ENCODE assay signal across 22 cellular contexts in the genomic region with DNA sequence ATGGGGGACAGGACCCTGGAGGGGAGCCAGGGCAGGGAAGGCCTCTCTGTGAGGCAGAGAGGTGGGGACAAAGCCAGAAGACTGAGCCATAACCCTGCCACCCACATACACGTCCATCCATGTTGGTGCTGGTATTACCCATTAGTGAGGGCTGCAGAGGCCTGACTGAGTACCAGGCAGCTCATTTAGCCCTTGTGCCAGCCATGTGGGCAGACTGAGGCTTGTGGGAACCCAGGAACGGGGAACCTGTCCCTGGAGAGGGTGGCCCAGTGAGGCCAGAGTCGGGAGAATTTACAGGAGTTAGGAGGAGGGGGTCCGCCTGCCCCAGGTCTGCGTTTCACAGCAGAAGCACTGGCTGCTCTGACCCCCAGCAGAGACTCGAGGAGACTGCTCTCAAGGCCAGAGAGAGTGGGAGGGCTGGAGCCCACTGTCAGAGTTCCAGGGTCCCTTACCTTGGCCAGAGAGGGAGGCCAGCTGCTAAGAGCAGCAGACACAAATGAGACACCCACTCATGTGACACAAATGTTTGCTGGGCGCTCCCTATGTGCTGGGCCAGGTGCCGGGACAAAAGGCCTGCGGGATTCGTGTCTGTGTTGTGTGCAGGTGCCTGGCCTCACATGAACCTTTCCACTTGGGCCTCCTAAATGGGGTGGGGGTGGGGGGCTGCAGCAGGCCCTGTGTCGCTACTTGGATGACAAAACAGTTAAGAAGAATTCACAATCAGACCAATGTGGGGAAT. TPM values are rescaled to one million over a fixed set of nuclear protein-coding genes. Genes with fewer than 3 reads are reported as not detected.
DNase-seq lines count a peak whose midpoint lies in the region; ATAC-seq lines count a peak whose summit lies in the region.
"Had no signal": no experiment of that assay in that cellular context is flagged by ENCODE, and none has a peak within 500 bp of the region (broad histone marks: within the 10 kb centered on the region; RNA-seq: fewer than 3 reads in every experiment).

No MANE protein-coding gene starts in this region.

- H3K9me3 Mint-ChIP-seq in activated T-helper 1 cell treated with anti-CD3 and anti-CD28 coated beads, Interleukin-12 subunit alpha, Interleukin-12 subunit beta, Interleukin-2, Interleukin-4 antibody, amounts not matched to agents 30 ng/mL and 10 ng/mL and 1 ng/mL, durations not matched to agents 14 hours and 24 hours and 36 hours = no peaks in the 10 kb centered on the region

- H3K9me3 ChIP-seq in BLaER1 treated with 17β-estradiol and CSF1 and Interleukin-3, amounts not matched to agents 10 nM and 100 nM (replicated peaks in 1 of 11) = no peaks in the 10 kb centered on the region
- H3K9me3 ChIP-seq in GM23248 (ENCODE audit: low read depth) = no peaks in the 10 kb centered on the region
- H3K9me3 ChIP-seq: gastroesophageal sphincter, upper lobe of right lung had no signal

- no peaks in the 10 kb centered on the region for H3F3A ChIP-seq in GM23248 (ENCODE audit: insufficient read depth)

- no peaks in the 10 kb centered on the region for H3K79me2 ChIP-seq in GM23248 (ENCODE audit: insufficient read depth)

- peak overlapping the region in 6 of 11 experiments; percentile 46 to 94 (median 68); a peak in 12 of 22 replicates for H3K27ac ChIP-seq in BLaER1 treated with 17β-estradiol and CSF1 and Interleukin-3, amounts not matched to agents 10 nM and 100 nM
- no peak overlapping the region for H3K27ac ChIP-seq in GM23248
- H3K27ac ChIP-seq: gastroesophageal sphincter, KMS-11, upper lobe of right lung had no signal

- no peaks in the 10 kb centered on the region for H3K36me3 Mint-ChIP-seq in activated T-helper 1 cell treated with anti-CD3 and anti-CD28 coated beads, Interleukin-12 subunit alpha, Interleukin-12 subunit beta, Interleukin-2, Interleukin-4 antibody, amounts not matched to agents 30 ng/mL and 10 ng/mL and 1 ng/mL, durations not matched to agents 14 hours and 24 hours and 36 hours (ENCODE audit: low read depth)

- DNase-seq in DMS 273 (lab: John Stamatoyannopoulos, UW; ENCODE audit: unreplicated experiment) (peak; percentile 36), DMS 273 treated with DMSO at 0.1 percent for 48 hours (lab: John Stamatoyannopoulos, UW) (no peak), NAMALWA (ENCODE audit: low spot score) (peak; percentile 82), GM23248 (no peak), pons (ENCODE audit: low spot score) (no peak)
- DNase-seq in activated T-helper 1 cell treated with anti-CD3 and anti-CD28 coated beads, Interleukin-12 subunit alpha, Interleukin-12 subunit beta, Interleukin-2, Interleukin-4 antibody, amounts not matched to agents 30 ng/mL and 10 ng/mL and 1 ng/mL, durations not matched to agents 14 hours and 24 hours and 36 hours (ENCODE audit: low spot score) = no peak
- DNase-seq: 8988T; activated CD4-positive, alpha-beta T cell treated with anti-CD3 and anti-CD28 coated beads for 36 hours; Calu3; cerebellar nuclear complex; mammary epithelial cell; NCI-H226; stimulated activated CD4-positive, alpha-beta T cell treated with anti-CD3 and anti-CD28 coated beads, Interleukin-4, amount 100 ng/mL, for 4 hours; T-helper 2 cell; upper lobe of right lung had no signal

- H3K4me3 ChIP-seq in BLaER1 treated with 17β-estradiol and CSF1 and Interleukin-3, amounts not matched to agents 10 nM and 100 nM = no peak overlapping the region; a peak in 1 of 20 replicates
- H3K4me3 ChIP-seq in GM23248 = no peak overlapping the region
- H3K4me3 ChIP-seq: gastroesophageal sphincter, upper lobe of right lung had no signal

- H3K4me3 Mint-ChIP-seq in activated T-helper 1 cell treated with anti-CD3 and anti-CD28 coated beads, Interleukin-12 subunit alpha, Interleukin-12 subunit beta, Interleukin-2, Interleukin-4 antibody, amounts not matched to agents 30 ng/mL and 10 ng/mL and 1 ng/mL, durations not matched to agents 14 hours and 24 hours and 36 hours = no peak overlapping the region
- H3K4me3 Mint-ChIP-seq: activated CD4-positive, alpha-beta T cell treated with anti-CD3 and anti-CD28 coated beads for 36 hours had no signal

- no peaks in the 10 kb centered on the region for H3K9me2 ChIP-seq in GM23248 (ENCODE audit: insufficient read depth)

- H3K9ac ChIP-seq in BLaER1 treated with 17β-estradiol and CSF1 and Interleukin-3, amounts not matched to agents 10 nM and 100 nM = peak overlapping the region in 6 of 11 experiments; percentile 17 to 97 (median 62); a peak in 9 of 22 replicates
- no peak overlapping the region for H3K9ac ChIP-seq in GM23248
- H3K9ac ChIP-seq: KMS-11 had no signal

- ATAC-seq in GM21825 (IDR thresholded peaks at IDR 0.05; ENCODE audit: unreplicated experiment) = no peak
- ATAC-seq: activated CD4-positive, alpha-beta T cell treated with anti-CD3 and anti-CD28 coated beads for 36 hours; gastroesophageal sphincter; upper lobe of right lung had no signal

- peak overlapping the region; percentile 29 to 99 (median 93) for H3K4me2 ChIP-seq in BLaER1 treated with 17β-estradiol and CSF1 and Interleukin-3, amounts not matched to agents 10 nM and 100 nM
- H3K4me2 ChIP-seq in GM23248 (ENCODE audit: unreplicated experiment) = no peak overlapping the region
- H3K4me2 ChIP-seq: KMS-11 had no signal

- peaks cover 14% of the 10 kb centered on the region for H3K4me1 Mint-ChIP-seq in activated T-helper 1 cell treated with anti-CD3 and anti-CD28 coated beads, Interleukin-12 subunit alpha, Interleukin-12 subunit beta, Interleukin-2, Interleukin-4 antibody, amounts not matched to agents 30 ng/mL and 10 ng/mL and 1 ng/mL, durations not matched to agents 14 hours and 24 hours and 36 hours (ENCODE audit: low read depth)

- H3K36me3 ChIP-seq in BLaER1 treated with 17β-estradiol and CSF1 and Interleukin-3, amounts not matched to agents 10 nM and 100 nM = peaks cover 0 to 4% (median 0%) of the 10 kb centered on the region in 11 experiments; a peak in 4 of 22 replicates
- no peaks in the 10 kb centered on the region for H3K36me3 ChIP-seq in GM23248 (ENCODE audit: low read depth)
- H3K36me3 ChIP-seq: gastroesophageal sphincter, upper lobe of right lung had no signal

- WGBS in GM23248 (ENCODE audit: low coverage in 1 of 2, low lambda C conversion rate in 2 of 2, missing lambda C conversion rate in 2 of 2), 2 experiments = 73 to 74% methylated on average over 7 to 11 of the region's 11 CpGs

- no peak overlapping the region for H2AFZ ChIP-seq in GM23248

- in situ Hi-C loops in GM23248 (cut with MboI) = no loop called here

- peaks cover 48 to 95% (median 91%) of the 10 kb centered on the region in 10 experiments for H3K4me1 ChIP-seq in BLaER1 treated with 17β-estradiol and CSF1 and Interleukin-3, amounts not matched to agents 10 nM and 100 nM
- H3K4me1 ChIP-seq in GM23248 (ENCODE audit: insufficient read depth) = no peaks in the 10 kb centered on the region

- intact Hi-C loops in activated T-helper 1 cell treated with anti-CD3 and anti-CD28 coated beads, Interleukin-12 subunit alpha, Interleukin-12 subunit beta, Interleukin-2, Interleukin-4 antibody, amounts not matched to agents 30 ng/mL and 10 ng/mL and 1 ng/mL, durations not matched to agents 14 hours and 24 hours and 36 hours (cut with micrococcal nuclease) = no loop called here

- H3K27ac Mint-ChIP-seq in activated T-helper 1 cell treated with anti-CD3 and anti-CD28 coated beads, Interleukin-12 subunit alpha, Interleukin-12 subunit beta, Interleukin-2, Interleukin-4 antibody, amounts not matched to agents 30 ng/mL and 10 ng/mL and 1 ng/mL, durations not matched to agents 14 hours and 24 hours and 36 hours = peak overlapping the region; percentile 18
- H3K27ac Mint-ChIP-seq: activated CD4-positive, alpha-beta T cell treated with anti-CD3 and anti-CD28 coated beads for 36 hours had no signal

- H3K27me3 ChIP-seq in BLaER1 treated with 17β-estradiol and CSF1 and Interleukin-3, amounts not matched to agents 10 nM and 100 nM = peaks cover 0 to 45% (median 0%) of the 10 kb centered on the region in 11 experiments; a peak in 7 of 22 replicates
- H3K27me3 ChIP-seq in GM23248 (replicated peaks; ENCODE audit: insufficient read depth) = peaks cover 9% of the 10 kb centered on the region

- peaks cover 18% of the 10 kb centered on the region for H3K27me3 Mint-ChIP-seq in activated T-helper 1 cell treated with anti-CD3 and anti-CD28 coated beads, Interleukin-12 subunit alpha, Interleukin-12 subunit beta, Interleukin-2, Interleukin-4 antibody, amounts not matched to agents 30 ng/mL and 10 ng/mL and 1 ng/mL, durations not matched to agents 14 hours and 24 hours and 36 hours (ENCODE audit: insufficient read depth)

- H4K20me1 ChIP-seq in BLaER1 treated with 17β-estradiol and CSF1 and Interleukin-3, amounts not matched to agents 10 nM and 100 nM = peaks cover 0 to 30% (median 12%) of the 10 kb centered on the region in 11 experiments; a peak in 14 of 22 replicates
- H4K20me1 ChIP-seq in GM23248 (ENCODE audit: insufficient read depth) = no peaks in the 10 kb centered on the region

RNA-seq across cellular contexts. Expression of gene TNFRSF13C, which starts 2.7 kb away (rescaled TPM):
- 3.0 and 3.2 TPM in 2 replicates for total RNA-seq in activated T-helper 1 cell treated with anti-CD3 and anti-CD28 coated beads, Interleukin-12 subunit alpha, Interleukin-12 subunit beta, Interleukin-2, Interleukin-4 antibody, amounts not matched to agents 30 ng/mL and 10 ng/mL and 1 ng/mL, durations not matched to agents 14 hours and 24 hours and 36 hours
- total RNA-seq in GM23248 (2014; rRNA removed; shearing (Covaris generic)) = 0.22 TPM in 1 of 2 replicates, not detected in the other
- 0.05 and 0.11 TPM in 2 replicates for polyA plus RNA-seq in GM23248 (2016; fragmentation: Nextera tagmentation; extraction: Ambion mirVana)
- total RNA-seq: RPMI7951 had no signal

RNA-seq across cellular contexts. Expression of gene SHISA8, which starts 14.5 kb away (rescaled TPM):
- total RNA-seq in activated T-helper 1 cell treated with anti-CD3 and anti-CD28 coated beads, Interleukin-12 subunit alpha, Interleukin-12 subunit beta, Interleukin-2, Interleukin-4 antibody, amounts not matched to agents 30 ng/mL and 10 ng/mL and 1 ng/mL, durations not matched to agents 14 hours and 24 hours and 36 hours = 5.8 and 6.1 TPM in 2 replicates
- total RNA-seq in GM23248 (2014; rRNA removed; shearing (Covaris generic)) = not detected in 2 replicates
- polyA plus RNA-seq in GM23248 (2016; fragmentation: Nextera tagmentation; extraction: Ambion mirVana) = not detected in 2 replicates
- total RNA-seq: Calu3, endothelial cell of umbilical vein, gastroesophageal sphincter, mammary epithelial cell, RPMI7951, upper lobe of right lung had no signal
- polyA plus RNA-seq: adipose tissue, endothelial cell of umbilical vein, mammary epithelial cell had no signal

RNA-seq across cellular contexts. Expression of gene CENPM, which starts 17.6 kb away (rescaled TPM):
- 82.0 and 84.6 TPM in 2 replicates for total RNA-seq in activated T-helper 1 cell treated with anti-CD3 and anti-CD28 coated beads, Interleukin-12 subunit alpha, Interleukin-12 subunit beta, Interleukin-2, Interleukin-4 antibody, amounts not matched to agents 30 ng/mL and 10 ng/mL and 1 ng/mL, durations not matched to agents 14 hours and 24 hours and 36 hours
- total RNA-seq in GM23248 (2014; rRNA removed; shearing (Covaris generic)) = 5.7 and 15.0 TPM in 2 replicates
- polyA plus RNA-seq in GM23248 (2016; fragmentation: Nextera tagmentation; extraction: Ambion mirVana) = 18.9 and 20.0 TPM in 2 replicates

RNA-seq across cellular contexts. Expression of gene SEPTIN3, which starts 39.9 kb away (rescaled TPM):
- total RNA-seq in activated T-helper 1 cell treated with anti-CD3 and anti-CD28 coated beads, Interleukin-12 subunit alpha, Interleukin-12 subunit beta, Interleukin-2, Interleukin-4 antibody, amounts not matched to agents 30 ng/mL and 10 ng/mL and 1 ng/mL, durations not matched to agents 14 hours and 24 hours and 36 hours = 7.0 and 7.9 TPM in 2 replicates
- total RNA-seq in GM23248 (2014; rRNA removed; shearing (Covaris generic)) = not detected in 2 replicates
- 0.06 TPM in 1 of 2 replicates, not detected in the other for polyA plus RNA-seq in GM23248 (2016; fragmentation: Nextera tagmentation; extraction: Ambion mirVana)

Comparison
In these comparisons a context has a peak if more than half of its experiments do, and no peak if none do; other contexts are left out.
1. DNase-seq: peak in DMS 273 (single experiment) and NAMALWA (single experiment); none in DMS 273 treated with DMSO at 0.1 percent for 48 hours (single experiment), activated T-helper 1 cell treated with anti-CD3 and anti-CD28 coated beads, Interleukin-12 subunit alpha, Interleukin-12 subunit beta, Interleukin-2, Interleukin-4 antibody, amounts not matched to agents 30 ng/mL and 10 ng/mL and 1 ng/mL, durations not matched to agents 14 hours and 24 hours and 36 hours (single experiment), GM23248 (single experiment) and pons (single experiment).